In the genomic region with DNA sequence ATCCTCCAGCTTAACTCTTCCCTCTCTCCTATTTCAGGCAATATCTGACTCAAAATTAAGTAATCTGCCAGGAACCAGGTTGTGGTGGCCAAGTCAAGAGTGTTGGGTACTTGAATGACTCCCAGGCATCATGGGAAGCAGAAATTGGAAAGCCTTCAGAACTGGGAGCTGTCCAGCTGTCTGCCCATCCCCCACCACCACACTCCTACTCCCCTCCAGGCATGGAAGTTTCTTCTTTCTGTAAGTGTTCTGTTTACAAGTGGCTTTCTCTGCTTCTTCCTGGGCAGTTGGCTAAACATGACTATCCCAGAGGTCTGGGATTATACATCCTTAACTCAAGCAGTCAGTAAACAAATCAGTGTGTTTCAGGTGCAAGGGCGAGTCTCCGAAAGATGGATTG, we compare ENCODE assay signal across 1 cellular context.
TF ChIP-seq lines count a peak whose summit lies in the region.

No MANE protein-coding gene starts in this region.

TF ChIP-seq in HepG2, 621 proteins besides CTCF, POLR2A, EP300 and RAD21:
- no peak for TF ChIP-seq HHEX (CRISPR knock-in tag; IDR thresholded peaks at IDR 0.05)
- TF ChIP-seq, protein P1, sequence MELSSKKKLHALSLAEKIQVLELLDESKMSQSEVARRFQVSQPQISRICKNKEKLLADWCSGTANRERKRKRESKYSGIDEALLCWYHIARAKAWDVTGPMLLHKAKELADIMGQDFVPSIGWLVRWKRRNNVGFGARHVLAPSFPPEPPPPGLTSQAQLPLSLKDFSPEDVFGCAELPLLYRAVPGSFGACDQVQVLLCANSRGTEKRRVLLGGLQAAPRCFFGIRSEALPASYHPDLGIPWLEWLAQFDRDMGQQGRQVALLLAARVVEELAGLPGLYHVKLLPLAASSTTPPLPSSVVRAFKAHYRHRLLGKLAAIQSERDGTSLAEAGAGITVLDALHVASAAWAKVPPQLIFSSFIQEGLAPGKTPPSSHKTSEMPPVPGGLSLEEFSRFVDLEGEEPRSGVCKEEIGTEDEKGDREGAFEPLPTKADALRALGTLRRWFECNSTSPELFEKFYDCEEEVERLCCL (CRISPR knock-in tag; IDR thresholded peaks at IDR 0.05; ENCODE audit: borderline replicate concordance), result no peak
- TF ChIP-seq SETDB1 (CRISPR knock-in tag; IDR thresholded peaks at IDR 0.05; ENCODE audit: borderline replicate concordance), result no peak
- no peak for TF ChIP-seq SRSF1 (optimal IDR thresholded peaks at IDR 0.05; ENCODE audit: low read depth, low read length)
- no peak for TF ChIP-seq ZSCAN29 (CRISPR knock-in tag; conservative IDR thresholded peaks at IDR 0.05)
- no peak for TF ChIP-seq ZNF34 (CRISPR knock-in tag; IDR thresholded peaks at IDR 0.05; ENCODE audit: borderline replicate concordance)
- TF ChIP-seq ZBTB20 (CRISPR knock-in tag; IDR thresholded peaks at IDR 0.05; ENCODE audit: borderline replicate concordance, low read depth), result no peak
- no peak for TF ChIP-seq ZNF232 (CRISPR knock-in tag; IDR thresholded peaks at IDR 0.05; ENCODE audit: borderline replicate concordance)
- no peak for TF ChIP-seq AHR (CRISPR knock-in tag; IDR thresholded peaks at IDR 0.05)
- no peak for TF ChIP-seq ZNF552 (CRISPR knock-in tag; IDR thresholded peaks at IDR 0.05; ENCODE audit: borderline replicate concordance)
- no peak for TF ChIP-seq ZNF383 (CRISPR knock-in tag; IDR thresholded peaks at IDR 0.05; ENCODE audit: borderline replicate concordance)
- TF ChIP-seq EHMT2 (IDR thresholded peaks at IDR 0.05; ENCODE audit: borderline replicate concordance, low read depth, low read length), result peak; percentile 47; the same call in 1 of the 2 replicates
- TF ChIP-seq ZSCAN25 (CRISPR knock-in tag; IDR thresholded peaks at IDR 0.05), result no peak
- TF ChIP-seq, protein P2, sequence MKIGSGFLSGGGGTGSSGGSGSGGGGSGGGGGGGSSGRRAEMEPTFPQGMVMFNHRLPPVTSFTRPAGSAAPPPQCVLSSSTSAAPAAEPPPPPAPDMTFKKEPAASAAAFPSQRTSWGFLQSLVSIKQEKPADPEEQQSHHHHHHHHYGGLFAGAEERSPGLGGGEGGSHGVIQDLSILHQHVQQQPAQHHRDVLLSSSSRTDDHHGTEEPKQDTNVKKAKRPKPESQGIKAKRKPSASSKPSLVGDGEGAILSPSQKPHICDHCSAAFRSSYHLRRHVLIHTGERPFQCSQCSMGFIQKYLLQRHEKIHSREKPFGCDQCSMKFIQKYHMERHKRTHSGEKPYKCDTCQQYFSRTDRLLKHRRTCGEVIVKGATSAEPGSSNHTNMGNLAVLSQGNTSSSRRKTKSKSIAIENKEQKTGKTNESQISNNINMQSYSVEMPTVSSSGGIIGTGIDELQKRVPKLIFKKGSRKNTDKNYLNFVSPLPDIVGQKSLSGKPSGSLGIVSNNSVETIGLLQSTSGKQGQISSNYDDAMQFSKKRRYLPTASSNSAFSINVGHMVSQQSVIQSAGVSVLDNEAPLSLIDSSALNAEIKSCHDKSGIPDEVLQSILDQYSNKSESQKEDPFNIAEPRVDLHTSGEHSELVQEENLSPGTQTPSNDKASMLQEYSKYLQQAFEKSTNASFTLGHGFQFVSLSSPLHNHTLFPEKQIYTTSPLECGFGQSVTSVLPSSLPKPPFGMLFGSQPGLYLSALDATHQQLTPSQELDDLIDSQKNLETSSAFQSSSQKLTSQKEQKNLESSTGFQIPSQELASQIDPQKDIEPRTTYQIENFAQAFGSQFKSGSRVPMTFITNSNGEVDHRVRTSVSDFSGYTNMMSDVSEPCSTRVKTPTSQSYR (CRISPR knock-in tag; IDR thresholded peaks at IDR 0.05; ENCODE audit: borderline replicate concordance), result peak; percentile 66; the same call in 1 of the 2 replicates
- TF ChIP-seq NFIC (IDR thresholded peaks at IDR 0.05; ENCODE audit: low read length), result no peak
- TF ChIP-seq PAF1 (CRISPR knock-in tag; IDR thresholded peaks at IDR 0.05), result no peak
- no peak for TF ChIP-seq ZNF577 (CRISPR knock-in tag; IDR thresholded peaks at IDR 0.05; ENCODE audit: borderline replicate concordance, low read depth)
- no peak for TF ChIP-seq RORA (CRISPR knock-in tag; IDR thresholded peaks at IDR 0.05)
- TF ChIP-seq YEATS2 (CRISPR knock-in tag; IDR thresholded peaks at IDR 0.05; ENCODE audit: borderline replicate concordance), result no peak
- no peak for TF ChIP-seq ZNF713 (CRISPR knock-in tag; IDR thresholded peaks at IDR 0.05)
- TF ChIP-seq, protein P3, sequence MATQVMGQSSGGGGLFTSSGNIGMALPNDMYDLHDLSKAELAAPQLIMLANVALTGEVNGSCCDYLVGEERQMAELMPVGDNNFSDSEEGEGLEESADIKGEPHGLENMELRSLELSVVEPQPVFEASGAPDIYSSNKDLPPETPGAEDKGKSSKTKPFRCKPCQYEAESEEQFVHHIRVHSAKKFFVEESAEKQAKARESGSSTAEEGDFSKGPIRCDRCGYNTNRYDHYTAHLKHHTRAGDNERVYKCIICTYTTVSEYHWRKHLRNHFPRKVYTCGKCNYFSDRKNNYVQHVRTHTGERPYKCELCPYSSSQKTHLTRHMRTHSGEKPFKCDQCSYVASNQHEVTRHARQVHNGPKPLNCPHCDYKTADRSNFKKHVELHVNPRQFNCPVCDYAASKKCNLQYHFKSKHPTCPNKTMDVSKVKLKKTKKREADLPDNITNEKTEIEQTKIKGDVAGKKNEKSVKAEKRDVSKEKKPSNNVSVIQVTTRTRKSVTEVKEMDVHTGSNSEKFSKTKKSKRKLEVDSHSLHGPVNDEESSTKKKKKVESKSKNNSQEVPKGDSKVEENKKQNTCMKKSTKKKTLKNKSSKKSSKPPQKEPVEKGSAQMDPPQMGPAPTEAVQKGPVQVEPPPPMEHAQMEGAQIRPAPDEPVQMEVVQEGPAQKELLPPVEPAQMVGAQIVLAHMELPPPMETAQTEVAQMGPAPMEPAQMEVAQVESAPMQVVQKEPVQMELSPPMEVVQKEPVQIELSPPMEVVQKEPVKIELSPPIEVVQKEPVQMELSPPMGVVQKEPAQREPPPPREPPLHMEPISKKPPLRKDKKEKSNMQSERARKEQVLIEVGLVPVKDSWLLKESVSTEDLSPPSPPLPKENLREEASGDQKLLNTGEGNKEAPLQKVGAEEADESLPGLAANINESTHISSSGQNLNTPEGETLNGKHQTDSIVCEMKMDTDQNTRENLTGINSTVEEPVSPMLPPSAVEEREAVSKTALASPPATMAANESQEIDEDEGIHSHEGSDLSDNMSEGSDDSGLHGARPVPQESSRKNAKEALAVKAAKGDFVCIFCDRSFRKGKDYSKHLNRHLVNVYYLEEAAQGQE (IDR thresholded peaks at IDR 0.05; ENCODE audit: borderline replicate concordance in 1 of 2, low read depth in 1 of 2, low read length in 2 of 2), result peak; percentile 37 to 89
- TF ChIP-seq, protein P4, sequence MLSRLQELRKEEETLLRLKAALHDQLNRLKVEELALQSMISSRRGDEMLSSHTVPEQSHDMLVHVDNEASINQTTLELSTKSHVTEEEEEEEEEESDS (CRISPR knock-in tag; IDR thresholded peaks at IDR 0.05; ENCODE audit: borderline replicate concordance), result no peak
- TF ChIP-seq, protein P5, sequence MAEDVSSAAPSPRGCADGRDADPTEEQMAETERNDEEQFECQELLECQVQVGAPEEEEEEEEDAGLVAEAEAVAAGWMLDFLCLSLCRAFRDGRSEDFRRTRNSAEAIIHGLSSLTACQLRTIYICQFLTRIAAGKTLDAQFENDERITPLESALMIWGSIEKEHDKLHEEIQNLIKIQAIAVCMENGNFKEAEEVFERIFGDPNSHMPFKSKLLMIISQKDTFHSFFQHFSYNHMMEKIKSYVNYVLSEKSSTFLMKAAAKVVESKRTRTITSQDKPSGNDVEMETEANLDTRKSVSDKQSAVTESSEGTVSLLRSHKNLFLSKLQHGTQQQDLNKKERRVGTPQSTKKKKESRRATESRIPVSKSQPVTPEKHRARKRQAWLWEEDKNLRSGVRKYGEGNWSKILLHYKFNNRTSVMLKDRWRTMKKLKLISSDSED (CRISPR knock-in tag; IDR thresholded peaks at IDR 0.05), result no peak
- TF ChIP-seq MIER2 (CRISPR knock-in tag; IDR thresholded peaks at IDR 0.05), result peak; percentile 82; the same call in 1 of the 2 replicates
- no peak for TF ChIP-seq ZNF7 (CRISPR knock-in tag; IDR thresholded peaks at IDR 0.05)
- TF ChIP-seq, protein P6, sequence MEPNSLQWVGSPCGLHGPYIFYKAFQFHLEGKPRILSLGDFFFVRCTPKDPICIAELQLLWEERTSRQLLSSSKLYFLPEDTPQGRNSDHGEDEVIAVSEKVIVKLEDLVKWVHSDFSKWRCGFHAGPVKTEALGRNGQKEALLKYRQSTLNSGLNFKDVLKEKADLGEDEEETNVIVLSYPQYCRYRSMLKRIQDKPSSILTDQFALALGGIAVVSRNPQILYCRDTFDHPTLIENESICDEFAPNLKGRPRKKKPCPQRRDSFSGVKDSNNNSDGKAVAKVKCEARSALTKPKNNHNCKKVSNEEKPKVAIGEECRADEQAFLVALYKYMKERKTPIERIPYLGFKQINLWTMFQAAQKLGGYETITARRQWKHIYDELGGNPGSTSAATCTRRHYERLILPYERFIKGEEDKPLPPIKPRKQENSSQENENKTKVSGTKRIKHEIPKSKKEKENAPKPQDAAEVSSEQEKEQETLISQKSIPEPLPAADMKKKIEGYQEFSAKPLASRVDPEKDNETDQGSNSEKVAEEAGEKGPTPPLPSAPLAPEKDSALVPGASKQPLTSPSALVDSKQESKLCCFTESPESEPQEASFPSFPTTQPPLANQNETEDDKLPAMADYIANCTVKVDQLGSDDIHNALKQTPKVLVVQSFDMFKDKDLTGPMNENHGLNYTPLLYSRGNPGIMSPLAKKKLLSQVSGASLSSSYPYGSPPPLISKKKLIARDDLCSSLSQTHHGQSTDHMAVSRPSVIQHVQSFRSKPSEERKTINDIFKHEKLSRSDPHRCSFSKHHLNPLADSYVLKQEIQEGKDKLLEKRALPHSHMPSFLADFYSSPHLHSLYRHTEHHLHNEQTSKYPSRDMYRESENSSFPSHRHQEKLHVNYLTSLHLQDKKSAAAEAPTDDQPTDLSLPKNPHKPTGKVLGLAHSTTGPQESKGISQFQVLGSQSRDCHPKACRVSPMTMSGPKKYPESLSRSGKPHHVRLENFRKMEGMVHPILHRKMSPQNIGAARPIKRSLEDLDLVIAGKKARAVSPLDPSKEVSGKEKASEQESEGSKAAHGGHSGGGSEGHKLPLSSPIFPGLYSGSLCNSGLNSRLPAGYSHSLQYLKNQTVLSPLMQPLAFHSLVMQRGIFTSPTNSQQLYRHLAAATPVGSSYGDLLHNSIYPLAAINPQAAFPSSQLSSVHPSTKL (CRISPR knock-in tag; IDR thresholded peaks at IDR 0.05), result no peak
- TF ChIP-seq, protein P7, sequence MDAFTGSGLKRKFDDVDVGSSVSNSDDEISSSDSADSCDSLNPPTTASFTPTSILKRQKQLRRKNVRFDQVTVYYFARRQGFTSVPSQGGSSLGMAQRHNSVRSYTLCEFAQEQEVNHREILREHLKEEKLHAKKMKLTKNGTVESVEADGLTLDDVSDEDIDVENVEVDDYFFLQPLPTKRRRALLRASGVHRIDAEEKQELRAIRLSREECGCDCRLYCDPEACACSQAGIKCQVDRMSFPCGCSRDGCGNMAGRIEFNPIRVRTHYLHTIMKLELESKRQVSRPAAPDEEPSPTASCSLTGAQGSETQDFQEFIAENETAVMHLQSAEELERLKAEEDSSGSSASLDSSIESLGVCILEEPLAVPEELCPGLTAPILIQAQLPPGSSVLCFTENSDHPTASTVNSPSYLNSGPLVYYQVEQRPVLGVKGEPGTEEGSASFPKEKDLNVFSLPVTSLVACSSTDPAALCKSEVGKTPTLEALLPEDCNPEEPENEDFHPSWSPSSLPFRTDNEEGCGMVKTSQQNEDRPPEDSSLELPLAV (CRISPR knock-in tag; conservative IDR thresholded peaks at IDR 0.05; ENCODE audit: low read depth), result no peak
- no peak for TF ChIP-seq ATM (IDR thresholded peaks at IDR 0.05; ENCODE audit: borderline replicate concordance)
- no peak for TF ChIP-seq PRPF4 (IDR thresholded peaks at IDR 0.05; ENCODE audit: low read depth, low read length, poor library complexity, severe bottlenecking)
- TF ChIP-seq, protein P8, sequence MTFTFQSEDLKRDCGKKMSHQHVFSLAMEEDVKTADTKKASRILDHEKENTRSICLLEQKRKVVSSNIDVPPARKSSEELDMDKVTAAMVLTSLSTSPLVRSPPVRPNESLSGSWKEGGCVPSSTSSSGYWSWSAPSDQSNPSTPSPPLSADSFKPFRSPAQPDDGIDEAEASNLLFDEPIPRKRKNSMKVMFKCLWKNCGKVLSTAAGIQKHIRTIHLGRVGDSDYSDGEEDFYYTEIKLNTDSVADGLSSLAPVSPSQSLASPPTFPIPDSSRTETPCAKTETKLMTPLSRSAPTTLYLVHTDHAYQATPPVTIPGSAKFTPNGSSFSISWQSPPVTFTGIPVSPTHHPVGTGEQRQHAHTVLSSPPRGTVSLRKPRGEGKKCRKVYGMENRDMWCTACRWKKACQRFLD (CRISPR knock-in tag; IDR thresholded peaks at IDR 0.05; ENCODE audit: borderline replicate concordance), result no peak
